8 cellular contexts compared by ENCODE assay signal in the genomic region with DNA sequence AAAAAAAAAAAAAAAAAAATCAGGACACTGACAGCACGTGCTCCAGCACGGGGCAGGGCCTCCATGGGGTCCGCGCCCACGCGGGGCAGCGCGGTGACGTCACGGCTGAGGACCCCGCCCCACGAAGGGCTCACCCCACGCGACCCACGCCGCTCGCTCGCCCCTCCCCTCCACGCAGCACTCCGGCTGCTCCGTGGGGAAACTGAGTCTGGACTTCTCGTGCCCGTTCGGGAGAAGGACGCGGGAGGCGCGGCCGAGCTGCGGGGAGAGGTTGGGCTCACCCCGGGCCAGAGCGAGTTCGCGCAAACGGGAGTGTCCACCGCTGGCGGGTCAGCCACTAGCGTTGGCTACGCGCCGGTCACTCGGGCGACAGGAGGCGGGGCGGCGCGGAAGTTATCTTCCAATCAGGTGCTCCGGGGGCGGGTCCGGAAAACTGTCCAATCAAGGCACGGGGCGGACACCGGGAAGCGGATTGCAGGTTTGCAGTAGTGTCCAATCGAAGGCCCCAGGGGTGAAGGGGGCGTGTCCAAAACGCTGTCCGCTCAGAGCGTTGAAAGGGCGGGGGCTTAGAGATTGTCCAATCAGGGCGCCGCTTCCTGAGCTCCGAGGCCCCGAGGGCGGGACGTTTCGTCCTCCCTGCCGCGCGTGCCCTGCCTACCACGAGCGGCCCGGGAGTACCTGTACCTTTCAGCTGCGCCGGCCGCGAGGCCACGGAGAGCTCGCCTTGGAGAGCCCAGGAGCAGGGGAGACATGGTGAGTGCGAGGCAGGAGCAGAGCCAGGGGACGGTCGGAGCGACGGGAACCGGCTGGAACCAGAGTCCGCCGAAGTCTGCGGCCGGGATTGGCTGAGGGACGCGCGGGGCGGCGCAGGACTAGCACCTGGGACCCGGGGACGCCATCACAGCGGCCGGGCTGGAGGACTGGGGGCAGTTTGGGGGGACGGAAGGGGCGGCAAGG. TPM values are rescaled to one million over a fixed set of nuclear protein-coding genes. Genes with fewer than 3 reads are reported as not detected.
DNase-seq lines count a peak whose midpoint lies in the region; ATAC-seq and TF ChIP-seq lines count a peak whose summit lies in the region.

TSS of gene ZNF57 (plus strand) at position 633 of the 957 bp plus-strand sequence. CDS start at position 751, 118 bp downstream.

- no peaks in the 10 kb centered on the region for H3K27me3 ChIP-seq in testis

- peaks cover 7% of the 10 kb centered on the region for H3K36me3 Mint-ChIP-seq in activated naive CD8-positive, alpha-beta T cell treated with anti-CD3 and anti-CD28 coated beads for 36 hours

- peaks cover 18% of the 10 kb centered on the region for H3K4me1 Mint-ChIP-seq in activated naive CD8-positive, alpha-beta T cell treated with anti-CD3 and anti-CD28 coated beads for 36 hours

- peaks cover 8% of the 10 kb centered on the region for H3K4me1 ChIP-seq in testis

- H3K9me3 ChIP-seq in testis: no peaks in the 10 kb centered on the region

- CTCF ChIA-PET in HEK293T (lab: Yijun Ruan, JAX): interaction anchor here (0.7 to 1.0 kb wide), 2 partner anchors 13 to 60 kb away, joined by 3 to 4 read pairs; no protein-coding TSS in a partner anchor

- ATAC-seq in SK-N-SH treated with all-trans-retinoic acid at 6 μM for 48 hours: peak; percentile 98

- DNase-seq in GM03348 (ENCODE audit: low spot score) (peak; percentile 100), HEK293T (ENCODE audit: extremely low spot score) (peak; percentile 93), NB4 (ENCODE audit: low read depth) (peak; percentile 97), glomerular visceral epithelial cell (ENCODE audit: extremely low spot score) (peak; percentile 99), occipital lobe (lab: John Stamatoyannopoulos, UW) (peak; percentile 99), testis (peak; percentile 100)
- peak; percentile 98 for DNase-seq in activated naive CD8-positive, alpha-beta T cell treated with anti-CD3 and anti-CD28 coated beads for 36 hours

- peaks cover 4% of the 10 kb centered on the region for H3K9me3 Mint-ChIP-seq in activated naive CD8-positive, alpha-beta T cell treated with anti-CD3 and anti-CD28 coated beads for 36 hours

- no peaks in the 10 kb centered on the region for H3K27me3 Mint-ChIP-seq in activated naive CD8-positive, alpha-beta T cell treated with anti-CD3 and anti-CD28 coated beads for 36 hours

- TF ChIP-seq POLR2A in NB4 (IDR thresholded peaks at IDR 0.05; ENCODE audit: extremely low read depth, insufficient read length): peak; percentile 34
- TF ChIP-seq POLR2A in testis (IDR thresholded peaks at IDR 0.05): no peak

- peak within 1 kb of the TSS; percentile 85 to 88 for H3K27ac ChIP-seq in testis

- H3K36me3 ChIP-seq in testis (ENCODE audit: low read depth, missing control alignments): no peaks in the 10 kb centered on the region

- peak within 1 kb of the TSS; percentile 94 for H3K27ac Mint-ChIP-seq in activated naive CD8-positive, alpha-beta T cell treated with anti-CD3 and anti-CD28 coated beads for 36 hours

- WGBS in testis, 2 donors: 0 to 1% methylated on average over 39 to 93 of the region's 100 CpGs

- peak within 1 kb of the TSS; percentile 98 for H3K4me3 Mint-ChIP-seq in activated naive CD8-positive, alpha-beta T cell treated with anti-CD3 and anti-CD28 coated beads for 36 hours

- H3K4me3 ChIP-seq in NB4 (ENCODE audit: low read depth, low read length) (peak within 1 kb of the TSS; percentile 73), testis (peak within 1 kb of the TSS; percentile 59 to 74)

- no peak for TF ChIP-seq CTCF in NB4 (IDR thresholded peaks at IDR 0.05; ENCODE audit: low read depth, low read length)
- TF ChIP-seq CTCF in testis (IDR thresholded peaks at IDR 0.05): no peak

- intact Hi-C loops in testis (cut with DNase I; ENCODE audit: low total_unique reads): no loop called here

- POLR2A ChIA-PET in HEK293T (lab: Yijun Ruan, JAX): interaction anchor here (1.3 to 2.5 kb wide), 3 partner anchors 23 to 59 kb away, joined by 6 to 12 read pairs (median 11); partner anchors contain the start of gene ZNF555

TF ChIP-seq in HEK293T, 16 proteins besides CTCF, POLR2A, EP300 and RAD21:
- TF ChIP-seq, protein P1, sequence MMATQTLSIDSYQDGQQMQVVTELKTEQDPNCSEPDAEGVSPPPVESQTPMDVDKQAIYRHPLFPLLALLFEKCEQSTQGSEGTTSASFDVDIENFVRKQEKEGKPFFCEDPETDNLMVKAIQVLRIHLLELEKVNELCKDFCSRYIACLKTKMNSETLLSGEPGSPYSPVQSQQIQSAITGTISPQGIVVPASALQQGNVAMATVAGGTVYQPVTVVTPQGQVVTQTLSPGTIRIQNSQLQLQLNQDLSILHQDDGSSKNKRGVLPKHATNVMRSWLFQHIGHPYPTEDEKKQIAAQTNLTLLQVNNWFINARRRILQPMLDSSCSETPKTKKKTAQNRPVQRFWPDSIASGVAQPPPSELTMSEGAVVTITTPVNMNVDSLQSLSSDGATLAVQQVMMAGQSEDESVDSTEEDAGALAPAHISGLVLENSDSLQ (IDR thresholded peaks at IDR 0.05): peak; percentile 75
- TF ChIP-seq ZNF384 (IDR thresholded peaks at IDR 0.05): peak; percentile 96
- TF ChIP-seq TARDBP (IDR thresholded peaks at IDR 0.05): peak; percentile 98
- TF ChIP-seq HDGF (IDR thresholded peaks at IDR 0.05; ENCODE audit: borderline replicate concordance): peak; percentile 80; the same call in 1 of the 2 replicates
- peak; percentile 89 for TF ChIP-seq L3MBTL2 (conservative IDR thresholded peaks at IDR 0.05)
- no peak for TF ChIP-seq FOXK2 (IDR thresholded peaks at IDR 0.05)

TF ChIP-seq in SK-N-SH treated with all-trans-retinoic acid at 6 μM for 48 hours, 23 proteins besides CTCF, POLR2A, EP300 and RAD21:
- TF ChIP-seq TCF4 (CRISPR knock-in tag; IDR thresholded peaks at IDR 0.05; ENCODE audit: borderline replicate concordance) (no peak), TSHZ2 (CRISPR knock-in tag; IDR thresholded peaks at IDR 0.05) (peak; percentile 71; the same call in 1 of the 2 replicates), CSRNP3 (CRISPR knock-in tag; IDR thresholded peaks at IDR 0.05) (no peak), ARNTL (CRISPR knock-in tag; IDR thresholded peaks at IDR 0.05; ENCODE audit: borderline replicate concordance, low read depth) (peak; percentile 82; the same call in 1 of the 2 replicates)

RNA-seq across cellular contexts. Expression of gene ZNF57, which starts in this region (rescaled TPM):
- 1 to 10 TPM; 4.2 to 5.3 TPM for total RNA-seq in activated naive CD8-positive, alpha-beta T cell treated with anti-CD3 and anti-CD28 coated beads for 36 hours
- total RNA-seq in occipital lobe (5.0 TPM), testis (10 to 100 TPM; 21.9 to 27.0 TPM)
- polyA plus RNA-seq in testis (ENCODE audit: insufficient read depth, low read depth, low replicate concordance): 26.4 TPM

Comparison
In these comparisons a context has a peak if more than half of its experiments do, and no peak if none do; other contexts are left out.
1. Peak in every context shown above with its lines: DNase-seq, ATAC-seq, H3K4me3 ChIP-seq and H3K27ac ChIP-seq.